8 cellular contexts compared by ENCODE assay signal in genomic region chr15:74725845-74726773, GRCh38. TPM values are rescaled to one million over a fixed set of nuclear protein-coding genes. Genes with fewer than 3 reads are reported as not detected.
DNase-seq lines count a peak whose midpoint lies in the region; ATAC-seq and TF ChIP-seq lines count a peak whose summit lies in the region.

No MANE protein-coding gene starts in this region.

- peak; percentile 44 for DNase-seq in COLO668 (lab: John Stamatoyannopoulos, UW; ENCODE audit: unreplicated experiment)
- DNase-seq in HFF-Myc (ENCODE audit: extremely low read depth, low read depth) = no peak
- peak; percentile 33 for DNase-seq in T-helper 9 cell
- DNase-seq in left colon = peak; percentile 30 to 43
- DNase-seq in stimulated activated CD4-positive, alpha-beta T cell treated with anti-CD3 and anti-CD28 coated beads, Interleukin-2, amount 100 ng/mL, for 48 hours = peak; percentile 42 to 58
- no peak for DNase-seq in GDM1 (lab: John Stamatoyannopoulos, UW)

- H3K27ac Mint-ChIP-seq in brain = peak overlapping the region in 1 of 5 experiments; percentile 24

- no peaks in the 10 kb centered on the region for H3K36me3 Mint-ChIP-seq in brain

- intact Hi-C loops in left colon (cut with DNase I, micrococcal nuclease) = no loop called here

- H3K4me1 Mint-ChIP-seq in brain = peaks cover 4% of the 10 kb centered on the region

- TF ChIP-seq CTCF in HFF-Myc (IDR thresholded peaks at IDR 0.05; ENCODE audit: low read depth, low read length, missing control alignments) (no peak), brain (conservative IDR thresholded peaks at IDR 0.05) (no peak)

- peak overlapping the region; percentile 75 to 80 (median 80) for H3K4me3 Mint-ChIP-seq in brain

- ATAC-seq in left colon (peak; percentile 69), GM18873 (IDR thresholded peaks at IDR 0.05; ENCODE audit: low FRiP score, unreplicated experiment) (no peak)

- peak overlapping the region; percentile 31 for H3K4me3 ChIP-seq in HFF-Myc (replicated peaks; ENCODE audit: low read depth, low read length)

- peaks cover 0 to 6% (median 3%) of the 10 kb centered on the region in 5 experiments for H3K9me3 Mint-ChIP-seq in brain

- H3K27me3 Mint-ChIP-seq in brain = peaks cover 48% of the 10 kb centered on the region

RNA-seq across cellular contexts. Expression of gene CYP1A1, which starts 0.8 kb away (rescaled TPM):
- 0.17 TPM for polyA plus RNA-seq in brain (ENCODE audit: insufficient read depth, low read depth, low replicate concordance)
- under 1 TPM in 1 of 2 donors, not detected in 1; 0.82 TPM for total RNA-seq in left colon

RNA-seq across cellular contexts. Expression of gene CYP1A2, which starts 22.5 kb away (rescaled TPM):
- not detected for polyA plus RNA-seq in brain (ENCODE audit: insufficient read depth, low read depth, low replicate concordance)
- not detected for total RNA-seq in left colon

RNA-seq across cellular contexts. Expression of gene EDC3, which starts 30.3 kb away (rescaled TPM):
- 34.9 TPM for polyA plus RNA-seq in brain (ENCODE audit: insufficient read depth, low read depth, low replicate concordance)
- 10 to 100 TPM; 21.6 to 32.5 TPM for total RNA-seq in left colon

RNA-seq across cellular contexts. Expression of gene CSK, which starts 55.8 kb away (rescaled TPM):
- polyA plus RNA-seq in brain (ENCODE audit: insufficient read depth, low read depth, low replicate concordance) = 66.2 TPM
- 10 to 100 TPM; 84.8 to 96.9 TPM for total RNA-seq in left colon

Comparison
In these comparisons a context has a peak if more than half of its experiments do, and no peak if none do; other contexts are left out.
1. DNase-seq: peak in COLO668 (single experiment), T-helper 9 cell (single experiment), left colon (2 of 2) and stimulated activated CD4-positive, alpha-beta T cell treated with anti-CD3 and anti-CD28 coated beads, Interleukin-2, amount 100 ng/mL, for 48 hours (2 of 2); none in HFF-Myc (single experiment) and GDM1 (single experiment).